Comparison of ENCODE assay signal across 8 cellular contexts in genomic region chr2:235493402-235493774, GRCh38. TPM values are rescaled to one million over a fixed set of nuclear protein-coding genes. Genes with fewer than 3 reads are reported as not detected.
A peak's percentile ranks its signal among the peaks of the same experiment; 100 is the strongest.
DNase-seq lines count a peak whose midpoint lies in the region; ATAC-seq lines count a peak whose summit lies in the region.

No MANE protein-coding gene starts in this region.

- peaks cover 21 to 44% (median 29%) of the 10 kb centered on the region in 3 donors for H3K27me3 Mint-ChIP-seq in immature natural killer cell (ENCODE audit: low read depth in 3 of 3)
- peaks cover 58 to 77% of the 10 kb centered on the region in 2 donors for H3K27me3 Mint-ChIP-seq in stimulated activated naive B cell treated with anti-CD40 and anti-IgM and Interleukin-4, amounts not matched to agents 10 μg/mL and 1 μg/mL and 100 μg/mL, for 72 hours

- no peak overlapping the region for H3K27ac Mint-ChIP-seq in immature natural killer cell
- H3K27ac Mint-ChIP-seq in stimulated activated naive B cell treated with anti-CD40 and anti-IgM and Interleukin-4, amounts not matched to agents 10 μg/mL and 1 μg/mL and 100 μg/mL, for 72 hours, result peak overlapping the region; percentile 86

- H3K4me1 Mint-ChIP-seq in immature natural killer cell, result peaks cover 18 to 21% of the 10 kb centered on the region in 2 donors
- peaks cover 6 to 13% of the 10 kb centered on the region in 2 donors for H3K4me1 Mint-ChIP-seq in stimulated activated naive B cell treated with anti-CD40 and anti-IgM and Interleukin-4, amounts not matched to agents 10 μg/mL and 1 μg/mL and 100 μg/mL, for 72 hours

- H3K36me3 Mint-ChIP-seq in immature natural killer cell, result no peaks in the 10 kb centered on the region
- peaks cover 2 to 3% of the 10 kb centered on the region in 2 donors for H3K36me3 Mint-ChIP-seq in stimulated activated naive B cell treated with anti-CD40 and anti-IgM and Interleukin-4, amounts not matched to agents 10 μg/mL and 1 μg/mL and 100 μg/mL, for 72 hours

- ATAC-seq in stimulated activated naive B cell treated with anti-CD40 and anti-IgM and Interleukin-4, amounts not matched to agents 10 μg/mL and 1 μg/mL and 100 μg/mL, for 72 hours (replicated peaks), result peak in 1 of 2 donors; percentile 13
- ATAC-seq in HG02642 (IDR thresholded peaks at IDR 0.05; ENCODE audit: poor library complexity, unreplicated experiment), result no peak
- ATAC-seq in GM21423 (IDR thresholded peaks at IDR 0.05; ENCODE audit: unreplicated experiment), result no peak

- DNase-seq in NCI-H82 (lab: John Stamatoyannopoulos, UW), result peak; percentile 66
- no peak for DNase-seq in NCI-H82 treated with DMSO at 0.1 percent for 48 hours (lab: John Stamatoyannopoulos, UW; ENCODE audit: unreplicated experiment)
- peak; percentile 47 for DNase-seq in amniotic epithelial cell (ENCODE audit: low read depth)
- DNase-seq in immature natural killer cell, result no peak
- no peak for DNase-seq in stimulated activated naive B cell treated with anti-CD40 and anti-IgM and Interleukin-4, amounts not matched to agents 10 μg/mL and 1 μg/mL and 100 μg/mL, for 72 hours
- DNase-seq in NCI-H2029 (lab: John Stamatoyannopoulos, UW), result no peak

- H3K9me3 Mint-ChIP-seq in immature natural killer cell, result peaks cover 0 to 6% (median 0%) of the 10 kb centered on the region in 6 donors
- H3K9me3 Mint-ChIP-seq in stimulated activated naive B cell treated with anti-CD40 and anti-IgM and Interleukin-4, amounts not matched to agents 10 μg/mL and 1 μg/mL and 100 μg/mL, for 72 hours, result peaks cover 0 to 3% of the 10 kb centered on the region in 2 donors

- H3K4me3 Mint-ChIP-seq in immature natural killer cell, result peak overlapping the region; percentile 74 to 82 (median 80)
- H3K4me3 Mint-ChIP-seq in stimulated activated naive B cell treated with anti-CD40 and anti-IgM and Interleukin-4, amounts not matched to agents 10 μg/mL and 1 μg/mL and 100 μg/mL, for 72 hours, result peak overlapping the region; percentile 86 to 87

RNA-seq across cellular contexts. Expression of gene AGAP1, which starts 0.5 kb away (rescaled TPM):
- 1 to 10 TPM in 1 of 3 donors, under 1 TPM in 2; 0.18 to 2.3 (median 0.21) TPM for polyA plus RNA-seq in immature natural killer cell

Comparison
In these comparisons a context has a peak if more than half of its experiments do, and no peak if none do; other contexts are left out.
1. DNase-seq: peak in NCI-H82 (single experiment) and amniotic epithelial cell (single experiment); none in NCI-H82 treated with DMSO at 0.1 percent for 48 hours (single experiment), immature natural killer cell (0 of 3), stimulated activated naive B cell treated with anti-CD40 and anti-IgM and Interleukin-4, amounts not matched to agents 10 μg/mL and 1 μg/mL and 100 μg/mL, for 72 hours (single experiment) and NCI-H2029 (single experiment).